1 cellular context compared by ENCODE assay signal in genomic region chr19:45079063-45079910, GRCh38.
TF ChIP-seq lines count a peak whose summit lies in the region.

Gene GEMIN7, plus strand, starts transcription at chr19:45079260. Its CDS starts 10,855 bp downstream, at chr19:45090115.

TF ChIP-seq in K562, 482 proteins besides CTCF, POLR2A, EP300 and RAD21 (continued from another document and continues in another):
- TF ChIP-seq ATF2 (CRISPR knock-in tag; IDR thresholded peaks at IDR 0.05) (no peak), ARNT (IDR thresholded peaks at IDR 0.05) (no peak), MGA (IDR thresholded peaks at IDR 0.05) (peak; percentile 74), CEBPB (tag; IDR thresholded peaks at IDR 0.05) (no peak), ZNF395 (CRISPR knock-in tag; IDR thresholded peaks at IDR 0.05) (0 out of 2 replicates have a peak, but pooled peaks have one; percentile 23), IRF2 (CRISPR knock-in tag; IDR thresholded peaks at IDR 0.05) (0 out of 2 replicates have a peak, but pooled peaks have one; percentile 65), CEBPZ (IDR thresholded peaks at IDR 0.05; ENCODE audit: borderline replicate concordance, low read depth, low read length) (no peak), PURB (CRISPR knock-in tag; IDR thresholded peaks at IDR 0.05; ENCODE audit: low read depth) (no peak), NR2F6 (CRISPR knock-in tag; IDR thresholded peaks at IDR 0.05) (peak; percentile 69), PYGO2 (tag; IDR thresholded peaks at IDR 0.05) (no peak), KAT7 (CRISPR knock-in tag; IDR thresholded peaks at IDR 0.05; ENCODE audit: borderline replicate concordance) (peak; percentile 97; the same call in 1 of the 2 replicates), MCM2 (IDR thresholded peaks at IDR 0.05; ENCODE audit: low read depth) (no peak), MCM5 (IDR thresholded peaks at IDR 0.05; ENCODE audit: low read depth) (no peak), ZKSCAN8 (CRISPR knock-in tag; IDR thresholded peaks at IDR 0.05) (no peak), TCF7L2 (IDR thresholded peaks at IDR 0.05; ENCODE audit: low read depth, low read length) (0 out of 2 replicates have a peak, but pooled peaks have one; percentile 22), MLX (CRISPR knock-in tag; conservative IDR thresholded peaks at IDR 0.05) (no peak), ZNF589 (CRISPR knock-in tag; IDR thresholded peaks at IDR 0.05; ENCODE audit: low read depth) (0 out of 2 replicates have a peak, but pooled peaks have one; percentile 50), ZNF124 (CRISPR knock-in tag; IDR thresholded peaks at IDR 0.05) (0 out of 2 replicates have a peak, but pooled peaks have one; percentile 21), HMBOX1 (IDR thresholded peaks at IDR 0.05) (no peak), ZNF740 (CRISPR knock-in tag; IDR thresholded peaks at IDR 0.05) (peak; percentile 83), ZNF740 (tag; IDR thresholded peaks at IDR 0.05) (peak in 1 of 2 experiments; percentile 68; a peak in 1 of 4 replicates), ZNF639 (CRISPR knock-in tag; conservative IDR thresholded peaks at IDR 0.05 in 1 of 2, IDR thresholded peaks at IDR 0.05 in 1 of 2) (peak in 1 of 2 experiments; percentile 66; a peak in 1 of 4 replicates), ZNF354B (CRISPR knock-in tag; IDR thresholded peaks at IDR 0.05) (no peak), ZNF3 (CRISPR knock-in tag; IDR thresholded peaks at IDR 0.05) (no peak), PATZ1 (CRISPR knock-in tag; IDR thresholded peaks at IDR 0.05; ENCODE audit: borderline replicate concordance) (no peak), TCF15 (CRISPR knock-in tag; IDR thresholded peaks at IDR 0.05) (no peak), TFAM (CRISPR knock-in tag; conservative IDR thresholded peaks at IDR 0.05) (no peak)
